Comparison of ENCODE assay signal across 9 cellular contexts in genomic region chr2:196275646-196276352, GRCh38.
DNase-seq lines count a peak whose midpoint lies in the region; ATAC-seq, FAIRE-seq and TF ChIP-seq lines count a peak whose summit lies in the region.
"Had no signal": no experiment of that assay in that cellular context is flagged by ENCODE, and none has a peak within 500 bp of the region (broad histone marks: within the 10 kb centered on the region; RNA-seq: fewer than 3 reads in every experiment).

No MANE protein-coding gene starts in this region.

- no peak for DNase-seq in GM12878 (ENCODE audit: low read depth, low spot score)
- DNase-seq in trophoblast cell = peak; percentile 54 to 81
- DNase-seq in stimulated activated CD4-positive, alpha-beta T cell treated with anti-CD3 and anti-CD28 coated beads, Interleukin-4, amount 100 ng/mL, for 24 hours = no peak
- no peak for DNase-seq in NCI-H446 (lab: John Stamatoyannopoulos, UW)
- DNase-seq: testis had no signal

- H3K9ac ChIP-seq in Loucy (ENCODE audit: low read depth, low read length, poor library complexity, severe bottlenecking) (peak overlapping the region; percentile 30), GM12878 (ENCODE audit: control insufficient read depth, insufficient read depth, low read length) (no peak overlapping the region), trophoblast cell (ENCODE audit: low read length) (no peak overlapping the region)

- H4K8ac ChIP-seq in trophoblast cell (ENCODE audit: low read depth, low read length) = no peak overlapping the region

- H3K4ac ChIP-seq in trophoblast cell (ENCODE audit: low read depth, low read length) = no peak overlapping the region

- in situ Hi-C loops in GM12878 (cut with MboI) = no loop called here

- H3K4me3 ChIP-seq in Loucy (ENCODE audit: low read length, poor library complexity, severe bottlenecking) (peak overlapping the region; percentile 11), GM12878 (no peak overlapping the region), trophoblast cell (ENCODE audit: low read depth, low read length) (no peak overlapping the region)
- H3K4me3 ChIP-seq: testis had no signal

- H3K79me2 ChIP-seq in Loucy (ENCODE audit: insufficient read depth, low read length) (no peaks in the 10 kb centered on the region), GM12878 (ENCODE audit: control insufficient read depth, insufficient read depth, low read length) (no peaks in the 10 kb centered on the region; the same call in 1 of the 2 replicates), trophoblast cell (ENCODE audit: control insufficient read depth, insufficient read depth, low read length, poor library complexity) (no peaks in the 10 kb centered on the region)

- H3K4me2 ChIP-seq in Loucy (ENCODE audit: low read depth, low read length, poor library complexity, severe bottlenecking) (peak overlapping the region; percentile 61), GM12878 (ENCODE audit: control insufficient read depth, insufficient read depth) (peak overlapping the region; percentile 75), trophoblast cell (ENCODE audit: low read length) (no peak overlapping the region)

- ATAC-seq in GM19043 (IDR thresholded peaks at IDR 0.05; ENCODE audit: low read depth, unreplicated experiment) = peak; percentile 34
- ATAC-seq in GM12878 = peak; percentile 35
- ATAC-seq in GM18519 (IDR thresholded peaks at IDR 0.05; ENCODE audit: low FRiP score, unreplicated experiment) = no peak
- no peak for ATAC-seq in GM18858 (IDR thresholded peaks at IDR 0.05; ENCODE audit: unreplicated experiment)

- RAD21 ChIA-PET in GM12878 (lab: Charles Lee; ENCODE audit: unreplicated experiment) = interaction anchor here (0.6 to 6.6 kb wide), 43 partner anchors 9 to 653 kb away, joined by 3 to 211 read pairs (median 8); partner anchors contain the start of gene DNAH7

- no peaks in the 10 kb centered on the region for H3K9me3 ChIP-seq in Loucy (ENCODE audit: insufficient read depth, low read depth, low read length)
- H3K9me3 ChIP-seq in GM12878 (replicated peaks; ENCODE audit: control insufficient read depth, insufficient read depth, low read length) = peaks cover 4% of the 10 kb centered on the region; the same call in 2 of the 3 replicates
- H3K9me3 ChIP-seq in trophoblast cell (ENCODE audit: insufficient read depth, low read depth, low read length) = no peaks in the 10 kb centered on the region
- H3K9me3 ChIP-seq: testis had no signal

- TF ChIP-seq CTCF in Loucy (conservative IDR thresholded peaks at IDR 0.05; ENCODE audit: low read length) (no peak), GM12878 (IDR thresholded peaks at IDR 0.05 in 2 of 3, conservative IDR thresholded peaks at IDR 0.05 in 1 of 3; ENCODE audit: control insufficient read depth in 2 of 3, extremely low read depth in 1 of 3, insufficient read depth in 1 of 3, low read depth in 3 of 3, low read length in 3 of 3) (no peak)

- SMC1A ChIA-PET in GM12878 (lab: Charles Lee; ENCODE audit: uncharacterized antibody, unreplicated experiment) = interaction anchor here (0.5 to 9.4 kb wide), 52 partner anchors 9 to 616 kb away, joined by 3 to 248 read pairs (median 8); partner anchors contain the start of genes DNAH7 and STK17B

- H4K91ac ChIP-seq in trophoblast cell (ENCODE audit: low read depth, low read length) = no peak overlapping the region

- TF ChIP-seq POLR2A in GM12878 (IDR thresholded peaks at IDR 0.05; ENCODE audit: low read depth, low read length) = no peak

- H3K27me3 ChIP-seq in Loucy (ENCODE audit: insufficient read depth, low read length, poor library complexity, severe bottlenecking) (no peaks in the 10 kb centered on the region), GM12878 (replicated peaks in 1 of 2; ENCODE audit: control insufficient read depth in 2 of 2, insufficient read depth in 2 of 2, low read length in 1 of 2) (no peaks in the 10 kb centered on the region), trophoblast cell (ENCODE audit: insufficient read depth, low read length) (no peaks in the 10 kb centered on the region)
- H3K27me3 ChIP-seq: testis had no signal

- no peak for FAIRE-seq in GM12878 (lab: Jason Lieb, UNC)

- 4% methylated on average over 5 of the region's 5 CpGs for WGBS in GM12878 (ENCODE audit: insufficient coverage, insufficient replicate concordance, low lambda C conversion rate, missing lambda C conversion rate)
- WGBS in trophoblast cell (ENCODE audit: extremely low coverage, insufficient coverage, insufficient read length) = no CpG with 5 or more reads among the region's 5 CpGs

- H3F3A ChIP-seq in Loucy (ENCODE audit: low read depth) = no peaks in the 10 kb centered on the region

- CTCF ChIA-PET in GM12878 (lab: Yijun Ruan, JAX) = interaction anchor here (0.7 to 8.3 kb wide), 43 partner anchors 9 to 778 kb away, joined by 3 to 197 read pairs (median 6); partner anchors contain the start of genes DNAH7 and STK17B

- H4K20me1 ChIP-seq in Loucy (ENCODE audit: insufficient read depth, low read length, poor library complexity, severe bottlenecking) (no peaks in the 10 kb centered on the region), GM12878 (ENCODE audit: control insufficient read depth, insufficient read depth) (no peaks in the 10 kb centered on the region)

- BruUV-seq in GM12878 (replicated peaks; lab: Mats Ljungman, UMichigan) = no TSS peak

- H3K36me3 ChIP-seq in Loucy (ENCODE audit: insufficient read depth, low read length) (no peaks in the 10 kb centered on the region), GM12878 (ENCODE audit: control insufficient read depth in 2 of 2, insufficient read depth in 2 of 2, low read length in 1 of 2) (peaks cover 0 to 19% of the 10 kb centered on the region in 2 experiments; a peak in 2 of 4 replicates), trophoblast cell (ENCODE audit: control insufficient read depth in 1 of 2, insufficient read depth in 2 of 2, low read length in 2 of 2) (no peaks in the 10 kb centered on the region)

- no peak overlapping the region for H3K18ac ChIP-seq in trophoblast cell (ENCODE audit: low read length)

- H3K23ac ChIP-seq in trophoblast cell (ENCODE audit: low read length) = no peak overlapping the region

- TF ChIP-seq EP300 in GM12878 (IDR thresholded peaks at IDR 0.05; ENCODE audit: borderline replicate concordance in 1 of 2, control insufficient read depth in 1 of 2, low read depth in 2 of 2, low read length in 2 of 2) = no peak

- no peak overlapping the region for H2BK5ac ChIP-seq in trophoblast cell (ENCODE audit: low read depth, low read length, poor library complexity)

- H2AFZ ChIP-seq in Loucy (ENCODE audit: low read length) = no peak overlapping the region
- H2AFZ ChIP-seq in GM12878 (ENCODE audit: control insufficient read depth, low read depth, low read length) = peak overlapping the region; percentile 56
- no peak overlapping the region for H2AFZ ChIP-seq in trophoblast cell (ENCODE audit: insufficient read depth, low read length, poor library complexity)

- TF ChIP-seq RAD21 in GM12878 (IDR thresholded peaks at IDR 0.05; ENCODE audit: insufficient read depth, low read depth, low read length) = no peak

- H3K14ac ChIP-seq in trophoblast cell (ENCODE audit: low read length) = no peak overlapping the region

- no peak overlapping the region for H4K12ac ChIP-seq in trophoblast cell (ENCODE audit: low read depth, low read length)

- no peak overlapping the region for H2BK120ac ChIP-seq in trophoblast cell (ENCODE audit: insufficient read depth, low read length, poor library complexity)

- POLR2A ChIA-PET in GM12878 (lab: Charles Lee) = interaction anchor here (0.7 to 3.9 kb wide), 23 partner anchors 14 to 202 kb away, joined by 3 to 28 read pairs (median 5); partner anchors contain the start of gene STK17B

- peaks cover 35% of the 10 kb centered on the region for H3K4me1 ChIP-seq in Loucy (ENCODE audit: insufficient read depth, low read length, poor library complexity, severe bottlenecking)
- peaks cover 27% of the 10 kb centered on the region for H3K4me1 ChIP-seq in GM12878 (ENCODE audit: control insufficient read depth, insufficient read depth, low read length)
- peaks cover 0 to 3% of the 10 kb centered on the region in 2 experiments for H3K4me1 ChIP-seq in trophoblast cell (ENCODE audit: control insufficient read depth in 1 of 2, insufficient read depth in 2 of 2, low read length in 2 of 2)

- no peaks in the 10 kb centered on the region for H3K79me1 ChIP-seq in trophoblast cell (ENCODE audit: low read length)

- H2BK12ac ChIP-seq in trophoblast cell (ENCODE audit: low read length) = no peak overlapping the region

- intact Hi-C loops in GM12878 (cut with micrococcal nuclease; ENCODE audit: unreplicated experiment) = loop anchor here (2.0 kb wide), 2 partner anchors 35 to 105 kb away; partner anchors contain the start of gene STK17B

- H2AK5ac ChIP-seq in trophoblast cell (ENCODE audit: low read length) = no peak overlapping the region

- H3K27ac ChIP-seq in GM12878 (ENCODE audit: control insufficient read depth, insufficient read depth) = peak overlapping the region; percentile 61
- H3K27ac ChIP-seq in trophoblast cell (ENCODE audit: low read depth, low read length) = no peak overlapping the region
- H3K27ac ChIP-seq: testis had no signal

- no peaks in the 10 kb centered on the region for H3K9me2 ChIP-seq in Loucy (replicated peaks; ENCODE audit: low read depth, low read length)

TF ChIP-seq in GM12878, 131 proteins besides CTCF, POLR2A, EP300 and RAD21 (continues in another document):
- peak; percentile 41 for TF ChIP-seq MEF2B (IDR thresholded peaks at IDR 0.05; ENCODE audit: partially characterized antibody, poor library complexity, severe bottlenecking)
- no peak for TF ChIP-seq JUNB (IDR thresholded peaks at IDR 0.05)
- TF ChIP-seq HSF1 (IDR thresholded peaks at IDR 0.05; ENCODE audit: low read depth, low read length) = no peak

Comparison
In these comparisons a context has a peak if more than half of its experiments do, and no peak if none do; other contexts are left out.
1. ATAC-seq: peak in GM19043 (single experiment) and GM12878 (single experiment); none in GM18519 (single experiment) and GM18858 (single experiment).
2. DNase-seq: peak in trophoblast cell (2 of 2); none in GM12878 (single experiment), stimulated activated CD4-positive, alpha-beta T cell treated with anti-CD3 and anti-CD28 coated beads, Interleukin-4, amount 100 ng/mL, for 24 hours (single experiment) and NCI-H446 (0 of 2).